10 cellular contexts compared by ENCODE assay signal in genomic region chr7:113904521-113904920, GRCh38. TPM values are rescaled to one million over a fixed set of nuclear protein-coding genes. Genes with fewer than 3 reads are reported as not detected.
"Had no signal": no experiment of that assay in that cellular context is flagged by ENCODE, and none has a peak within 500 bp of the region (broad histone marks: within the 10 kb centered on the region; RNA-seq: fewer than 3 reads in every experiment).

No MANE protein-coding gene starts in this region.

- H2AFZ ChIP-seq: GM23338 had no signal

- DNase-seq: H7, HFFc6, KG1 had no signal

- H3K9me3 ChIP-seq: HAP-1 had no signal

- ATAC-seq: GM23338, HCT116 had no signal

- H3K4me3 ChIP-seq: GM23338, HAP-1 had no signal

- H3K27ac ChIP-seq: HL-60 had no signal

- H3K4me2 ChIP-seq: GM23338 had no signal

- H3K4me1 ChIP-seq: HAP-1 had no signal

- H3K36me3 ChIP-seq: HAP-1 had no signal

RNA-seq across cellular contexts. Expression of gene PPP1R3A, which starts 14.3 kb away (rescaled TPM):
- total RNA-seq: H4, H7, HFFc6, HT1080 had no signal
- polyA plus RNA-seq: GM23338, IgD-negative memory B cell had no signal
